ENCODE assay signal across 8 cellular contexts in the genomic region with DNA sequence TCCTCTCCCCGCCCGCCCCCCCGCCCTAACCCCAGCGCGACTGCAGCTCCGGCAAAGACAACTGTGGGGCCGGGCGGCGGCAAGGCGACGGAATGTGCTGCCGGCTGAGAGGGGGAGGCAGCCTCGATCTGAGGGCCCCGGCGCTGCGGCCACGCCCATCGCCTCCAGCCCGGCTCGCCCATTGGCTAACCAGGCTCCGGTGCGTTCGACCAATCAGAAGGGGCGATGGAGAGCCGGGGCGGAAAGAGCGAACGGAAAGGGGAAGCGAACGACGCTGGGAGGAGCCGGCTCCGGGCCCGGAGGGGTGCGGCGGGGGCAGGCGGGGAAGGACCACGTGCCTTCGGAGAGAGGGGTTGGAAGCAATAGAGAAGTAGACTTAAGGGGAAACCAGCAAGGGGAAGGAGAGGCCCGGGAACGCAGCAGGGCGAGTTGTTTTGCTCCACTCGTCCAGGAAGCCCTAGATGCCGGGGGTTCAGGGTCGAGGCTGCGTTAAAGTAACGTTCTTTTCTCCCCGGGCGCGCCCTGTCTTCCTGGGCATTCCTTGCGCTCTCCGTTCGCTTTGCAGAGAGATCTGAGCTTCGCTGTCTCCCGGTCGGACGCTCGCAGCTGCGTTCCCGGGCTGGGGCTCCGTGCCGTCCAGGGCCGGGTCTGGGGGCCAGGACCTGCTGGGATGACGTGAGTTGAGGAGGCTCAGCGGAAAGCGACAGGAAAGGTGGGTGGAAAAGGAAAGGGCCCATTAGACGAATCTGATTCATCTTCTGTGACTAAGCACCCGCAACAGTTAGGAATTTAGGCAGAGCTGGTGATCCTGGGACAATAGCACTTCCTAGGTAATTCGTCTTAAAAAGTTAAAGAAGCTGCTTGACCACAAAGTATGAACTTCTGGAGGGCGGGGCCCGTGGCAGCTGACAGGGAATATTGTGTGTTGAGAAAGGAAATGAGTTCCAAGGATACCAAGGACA. TPM values are rescaled to one million over a fixed set of nuclear protein-coding genes. Genes with fewer than 3 reads are reported as not detected.
DNase-seq lines count a peak whose midpoint lies in the region; ATAC-seq, FAIRE-seq and TF ChIP-seq lines count a peak whose summit lies in the region.

A gene with protein sequence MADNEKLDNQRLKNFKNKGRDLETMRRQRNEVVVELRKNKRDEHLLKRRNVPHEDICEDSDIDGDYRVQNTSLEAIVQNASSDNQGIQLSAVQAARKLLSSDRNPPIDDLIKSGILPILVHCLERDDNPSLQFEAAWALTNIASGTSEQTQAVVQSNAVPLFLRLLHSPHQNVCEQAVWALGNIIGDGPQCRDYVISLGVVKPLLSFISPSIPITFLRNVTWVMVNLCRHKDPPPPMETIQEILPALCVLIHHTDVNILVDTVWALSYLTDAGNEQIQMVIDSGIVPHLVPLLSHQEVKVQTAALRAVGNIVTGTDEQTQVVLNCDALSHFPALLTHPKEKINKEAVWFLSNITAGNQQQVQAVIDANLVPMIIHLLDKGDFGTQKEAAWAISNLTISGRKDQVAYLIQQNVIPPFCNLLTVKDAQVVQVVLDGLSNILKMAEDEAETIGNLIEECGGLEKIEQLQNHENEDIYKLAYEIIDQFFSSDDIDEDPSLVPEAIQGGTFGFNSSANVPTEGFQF (minus strand): TSS at position 130 of the 962 bp plus-strand sequence. CDS start 289 bp downstream, outside the sequence.

- H3K4me3 Mint-ChIP-seq in T-cell (peak within 1 kb of the TSS; percentile 89 to 95 (median 94)), type B pancreatic cell (peak within 1 kb of the TSS; percentile 99)

- peak; percentile 94 for ATAC-seq in HG02840 (IDR thresholded peaks at IDR 0.05; ENCODE audit: low FRiP score, unreplicated experiment)
- ATAC-seq in T-cell (replicated peaks in 1 of 4) = peak; percentile 89 to 94 (median 91)

- peak; percentile 71 for TF ChIP-seq POLR2A in GM12891 (IDR thresholded peaks at IDR 0.05; ENCODE audit: low read depth, low read length)

- WGBS in adipose tissue, 3 donors = 0% methylated on average over 57 to 70 of the region's 71 CpGs

- peak within 1 kb of the TSS; percentile 89 for H3K27ac ChIP-seq in adipose tissue (ENCODE audit: low read depth, low read length)

- no peak for TF ChIP-seq CTCF in type B pancreatic cell (conservative IDR thresholded peaks at IDR 0.05)

- H3K9me3 Mint-ChIP-seq in T-cell = peaks cover 0 to 5% (median 0%) of the 10 kb centered on the region in 3 donors
- H3K9me3 Mint-ChIP-seq in type B pancreatic cell = no peaks in the 10 kb centered on the region

- intact Hi-C loops in cardiac septum (cut with DNase I) = loop anchor here (1.0 to 10.0 kb wide), 2 partner anchors 190 to 539 kb away; a partner anchor contains a TSS

- H3K27me3 Mint-ChIP-seq in T-cell (no peaks in the 10 kb centered on the region), type B pancreatic cell (no peaks in the 10 kb centered on the region)

- H3K27ac Mint-ChIP-seq in T-cell = peak within 1 kb of the TSS; percentile 90 to 97
- H3K27ac Mint-ChIP-seq in type B pancreatic cell = peak within 1 kb of the TSS; percentile 98

- FAIRE-seq in GM12891 (lab: Jason Lieb, UNC) = peak; percentile 97

- POLR2A ChIA-PET in T-cell (lab: Charles Lee) = interaction anchor here (0.6 to 1.1 kb wide), 2 partner anchors 50 to 170 kb away, joined by 3 to 8 read pairs; no protein-coding TSS in a partner anchor

- peak; percentile 90 for DNase-seq in GM12891 (ENCODE audit: insufficient read length, low spot score)
- DNase-seq in NCI-H1436 treated with DMSO at 0.1 percent for 48 hours (lab: John Stamatoyannopoulos, UW) = peak; percentile 85
- peak; percentile 92 to 97 (median 96) for DNase-seq in T-cell
- peak; percentile 99 for DNase-seq in cardiac septum (ENCODE audit: low spot score)
- peak; percentile 97 for DNase-seq in pons (ENCODE audit: low spot score)
- DNase-seq in type B pancreatic cell (ENCODE audit: extremely low spot score, unreplicated experiment) = peak; percentile 98

- CTCF ChIA-PET in T-cell (lab: Charles Lee) = interaction anchor here in 1 of 2 donors (0.6 to 0.9 kb wide), 2 partner anchors 52 to 116 kb away, joined by 3 to 9 read pairs; a partner anchor contains a TSS

- H3K4me1 Mint-ChIP-seq in T-cell (peaks cover 53% of the 10 kb centered on the region in 3 donors), type B pancreatic cell (ENCODE audit: unreplicated experiment) (peaks cover 30% of the 10 kb centered on the region)

- peaks cover 8% of the 10 kb centered on the region for H3K36me3 Mint-ChIP-seq in T-cell
- H3K36me3 Mint-ChIP-seq in type B pancreatic cell = peaks cover 21% of the 10 kb centered on the region

TF ChIP-seq in GM12891, 5 proteins besides CTCF, POLR2A, EP300 and RAD21:
- TF ChIP-seq SPI1 (IDR thresholded peaks at IDR 0.05; ENCODE audit: low read depth, low read length) = peak; percentile 81
- no peak for TF ChIP-seq POU2F2 (IDR thresholded peaks at IDR 0.05; ENCODE audit: low read depth, low read length)
- peak; percentile 82 for TF ChIP-seq POLR2AphosphoS5 (IDR thresholded peaks at IDR 0.05; ENCODE audit: low read depth, low read length)
- TF ChIP-seq PAX5 (IDR thresholded peaks at IDR 0.05; ENCODE audit: insufficient read depth, low read length, severe bottlenecking) = no peak
- TF ChIP-seq TAF1 (IDR thresholded peaks at IDR 0.05; ENCODE audit: low read depth, low read length) = peak; percentile 63

RNA-seq across cellular contexts. Expression of the gene that starts here (rescaled TPM):
- 10.0 TPM for polyA plus RNA-seq in GM12891 (2012; ENCODE audit: low read depth, missing spikeins)
- 10 to 100 TPM; 31.9 to 53.7 (median 43.4) TPM for total RNA-seq in T-cell
- polyA plus RNA-seq in adipose tissue = 10 to 100 TPM in 2 of 3 donors, 1 to 10 TPM in 1; 5.9 to 15.3 (median 15.1) TPM
- total RNA-seq in cardiac septum = 144 TPM
- total RNA-seq in type B pancreatic cell (ENCODE audit: low replicate concordance) = 49.0 and 60.5 TPM in 2 replicates

Comparison
In these comparisons a context has a peak if more than half of its experiments do, and no peak if none do; other contexts are left out.
1. Peak in every context shown above with its lines: DNase-seq, ATAC-seq and H3K27ac ChIP-seq.